In genomic region chr3:174035317-174035886, GRCh38 we compare ENCODE assay signal across 16 cellular contexts.
A peak's percentile ranks its signal among the peaks of the same experiment; 100 is the strongest.
DNase-seq lines count a peak whose midpoint lies in the region; ATAC-seq and TF ChIP-seq lines count a peak whose summit lies in the region.
"Had no signal": no experiment of that assay in that cellular context is flagged by ENCODE, and none has a peak within 500 bp of the region (broad histone marks: within the 10 kb centered on the region; RNA-seq: fewer than 3 reads in every experiment).

No MANE protein-coding gene starts in this region.

- no peaks in the 10 kb centered on the region for H3F3A ChIP-seq in PC-3 (ENCODE audit: low read length, unreplicated experiment)

- H3K9me3 Mint-ChIP-seq in CD8-positive, alpha-beta T cell = peaks cover 10% of the 10 kb centered on the region

- no peak overlapping the region for H3K27ac Mint-ChIP-seq in CD8-positive, alpha-beta T cell
- H3K27ac Mint-ChIP-seq: activated CD4-positive, alpha-beta T cell treated with anti-CD3 and anti-CD28 coated beads, Interleukin-2, amount 10 ng/mL, durations not matched to agents 7 days and 5 days; activated naive CD8-positive, alpha-beta T cell treated with anti-CD3 and anti-CD28 coated beads, Interleukin-2, amount 10 ng/mL, durations not matched to agents 7 days and 5 days had no signal

- intact Hi-C loops in left ventricle myocardium superior (cut with micrococcal nuclease) (no loop called here), left cardiac atrium (cut with DNase I) (no loop called here), testis (cut with DNase I; ENCODE audit: low total_unique reads) (no loop called here), PC-3 (cut with micrococcal nuclease) (no loop called here), sciatic nerve (cut with DNase I) (no loop called here)
- intact Hi-C loops in CD8-positive, alpha-beta T cell (cut with DNase I, micrococcal nuclease) = no loop called here

- H3K36me3 Mint-ChIP-seq in CD8-positive, alpha-beta T cell = no peaks in the 10 kb centered on the region
- H3K36me3 Mint-ChIP-seq: activated naive CD8-positive, alpha-beta T cell treated with anti-CD3 and anti-CD28 coated beads, Interleukin-2, amount 10 ng/mL, durations not matched to agents 7 days and 5 days had no signal

- no peaks in the 10 kb centered on the region for H3K79me2 ChIP-seq in PC-3 (ENCODE audit: low read length)

- H3K36me3 ChIP-seq in testis (ENCODE audit: low read depth, missing control alignments) = no peaks in the 10 kb centered on the region
- no peaks in the 10 kb centered on the region for H3K36me3 ChIP-seq in PC-3 (ENCODE audit: low read depth, low read length)
- H3K36me3 ChIP-seq in CD8-positive, alpha-beta T cell (ENCODE audit: insufficient read depth, low read length) = no peaks in the 10 kb centered on the region

- POLR2A ChIA-PET in PC-3 (lab: Charles Lee; ENCODE audit: unreplicated experiment) = no interaction called here
- POLR2A ChIA-PET in CD8-positive, alpha-beta T cell (lab: Charles Lee) = no interaction called here

- no peaks in the 10 kb centered on the region for H3K9me3 ChIP-seq in testis
- H3K9me3 ChIP-seq in PC-3 (ENCODE audit: low read length) = no peaks in the 10 kb centered on the region
- H3K9me3 ChIP-seq in CD8-positive, alpha-beta T cell (ENCODE audit: low read length) = no peaks in the 10 kb centered on the region

- no TSS peak for BruUV-seq in PC-3 (replicated peaks; lab: Mats Ljungman, UMichigan)

- H2AFZ ChIP-seq in PC-3 (ENCODE audit: low read length) = no peak overlapping the region

- no peak for TF ChIP-seq CTCF in astrocyte of the cerebellum (IDR thresholded peaks at IDR 0.05; ENCODE audit: low read depth, low read length, missing control alignments)
- TF ChIP-seq CTCF in testis (IDR thresholded peaks at IDR 0.05) = no peak
- TF ChIP-seq CTCF in PC-3 (conservative IDR thresholded peaks at IDR 0.05; ENCODE audit: low read depth, low read length) = no peak
- no peak for TF ChIP-seq CTCF in CD8-positive, alpha-beta T cell (IDR thresholded peaks at IDR 0.05)

- DNase-seq in left ventricle myocardium superior (no peak), left cardiac atrium (no peak), NCI-H2107 treated with DMSO at 0.1 percent for 48 hours (lab: John Stamatoyannopoulos, UW; ENCODE audit: unreplicated experiment) (peak; percentile 76), astrocyte of the cerebellum (ENCODE audit: low read depth) (peak; percentile 35), testis (peak; percentile 40), PC-3 (no peak), sciatic nerve (ENCODE audit: low spot score) (no peak)
- DNase-seq in CD8-positive, alpha-beta T cell = no peak
- DNase-seq: activated CD4-positive, alpha-beta T cell treated with anti-CD3 and anti-CD28 coated beads, Interleukin-2, amount 10 ng/mL, durations not matched to agents 7 days and 5 days; activated naive CD8-positive, alpha-beta T cell treated with anti-CD3 and anti-CD28 coated beads, Interleukin-2, amount 10 ng/mL, durations not matched to agents 7 days and 5 days; cerebellar nuclear complex; kidney; NCI-H524; posterior cingulate gyrus; T-helper 9 cell had no signal

- H3K4me1 Mint-ChIP-seq in CD8-positive, alpha-beta T cell (ENCODE audit: low read depth) = no peaks in the 10 kb centered on the region
- H3K4me1 Mint-ChIP-seq: activated CD4-positive, alpha-beta T cell treated with anti-CD3 and anti-CD28 coated beads, Interleukin-2, amount 10 ng/mL, durations not matched to agents 7 days and 5 days; activated naive CD8-positive, alpha-beta T cell treated with anti-CD3 and anti-CD28 coated beads, Interleukin-2, amount 10 ng/mL, durations not matched to agents 7 days and 5 days had no signal

- H3K27me3 ChIP-seq in testis (no peaks in the 10 kb centered on the region), PC-3 (ENCODE audit: low read length) (no peaks in the 10 kb centered on the region)
- no peaks in the 10 kb centered on the region for H3K27me3 ChIP-seq in CD8-positive, alpha-beta T cell (ENCODE audit: insufficient read depth, low read length)

- no peak overlapping the region for H3K27ac ChIP-seq in testis
- no peak overlapping the region for H3K27ac ChIP-seq in PC-3 (ENCODE audit: low read length)
- H3K27ac ChIP-seq in CD8-positive, alpha-beta T cell (ENCODE audit: low read depth, low read length) = no peak overlapping the region
- H3K27ac ChIP-seq: HL-60 had no signal

- ATAC-seq in left ventricle myocardium superior = peak; percentile 63
- no peak for ATAC-seq in left cardiac atrium
- ATAC-seq in PC-3 = no peak
- no peak for ATAC-seq in CD8-positive, alpha-beta T cell
- no peak for ATAC-seq in sciatic nerve

- H3K4me1 ChIP-seq in testis = no peaks in the 10 kb centered on the region
- H3K4me1 ChIP-seq in PC-3 (ENCODE audit: insufficient read depth, low read length) = no peaks in the 10 kb centered on the region
- no peaks in the 10 kb centered on the region for H3K4me1 ChIP-seq in CD8-positive, alpha-beta T cell (ENCODE audit: insufficient read depth, low read length)

- H3K9ac ChIP-seq in PC-3 (ENCODE audit: low read length) = no peak overlapping the region

- TF ChIP-seq POLR2A in testis (IDR thresholded peaks at IDR 0.05) = no peak

- H3K4me3 ChIP-seq in astrocyte of the cerebellum (ENCODE audit: low read depth, low read length) (no peak overlapping the region), testis (no peak overlapping the region), PC-3 (ENCODE audit: low read length) (no peak overlapping the region)
- no peak overlapping the region for H3K4me3 ChIP-seq in CD8-positive, alpha-beta T cell (ENCODE audit: low read depth, low read length)

- in situ Hi-C loops in astrocyte of the cerebellum (cut with HindIII; ENCODE audit: low sequenced_read_pairs) = no loop called here

- H4K20me1 ChIP-seq in PC-3 (ENCODE audit: low read length) = no peaks in the 10 kb centered on the region

- no peaks in the 10 kb centered on the region for H3K27me3 Mint-ChIP-seq in CD8-positive, alpha-beta T cell (ENCODE audit: low read depth)
- H3K27me3 Mint-ChIP-seq: activated CD4-positive, alpha-beta T cell treated with anti-CD3 and anti-CD28 coated beads, Interleukin-2, amount 10 ng/mL, durations not matched to agents 7 days and 5 days; activated naive CD8-positive, alpha-beta T cell treated with anti-CD3 and anti-CD28 coated beads, Interleukin-2, amount 10 ng/mL, durations not matched to agents 7 days and 5 days had no signal

- H3K4me3 Mint-ChIP-seq in CD8-positive, alpha-beta T cell = no peak overlapping the region
- H3K4me3 Mint-ChIP-seq: activated CD4-positive, alpha-beta T cell treated with anti-CD3 and anti-CD28 coated beads, Interleukin-2, amount 10 ng/mL, durations not matched to agents 7 days and 5 days; activated naive CD8-positive, alpha-beta T cell treated with anti-CD3 and anti-CD28 coated beads, Interleukin-2, amount 10 ng/mL, durations not matched to agents 7 days and 5 days had no signal

- CTCF ChIA-PET in PC-3 (lab: Charles Lee) = no interaction called here
- CTCF ChIA-PET in CD8-positive, alpha-beta T cell (lab: Charles Lee) = no interaction called here

- H3K9me2 ChIP-seq in PC-3 (replicated peaks; ENCODE audit: low read length) = no peaks in the 10 kb centered on the region

- 51 to 54% methylated on average over 4 of the region's 4 CpGs for WGBS in testis, 2 donors

- H3K4me2 ChIP-seq in PC-3 (ENCODE audit: low read length) = no peak overlapping the region

Comparison
In these comparisons a context has a peak if more than half of its experiments do, and no peak if none do; other contexts are left out.
1. DNase-seq: peak in NCI-H2107 treated with DMSO at 0.1 percent for 48 hours (single experiment), astrocyte of the cerebellum (single experiment) and testis (single experiment); none in left ventricle myocardium superior (single experiment), left cardiac atrium (single experiment), PC-3 (single experiment), CD8-positive, alpha-beta T cell (0 of 7) and sciatic nerve (single experiment).